ENCODE assay signal across 1 cellular context in genomic region chr1:87641996-87642395, GRCh38.
TF ChIP-seq lines count a peak whose summit lies in the region.

No MANE protein-coding gene starts in this region.

TF ChIP-seq in WTC11, 78 proteins besides CTCF, POLR2A, EP300 and RAD21 (continued from another document):
- TF ChIP-seq CDX4 (CRISPR knock-in tag; IDR thresholded peaks at IDR 0.05; ENCODE audit: borderline replicate concordance): no peak
TF ChIP-seq in WTC11: peak in this region for 0.
